In the genomic region with DNA sequence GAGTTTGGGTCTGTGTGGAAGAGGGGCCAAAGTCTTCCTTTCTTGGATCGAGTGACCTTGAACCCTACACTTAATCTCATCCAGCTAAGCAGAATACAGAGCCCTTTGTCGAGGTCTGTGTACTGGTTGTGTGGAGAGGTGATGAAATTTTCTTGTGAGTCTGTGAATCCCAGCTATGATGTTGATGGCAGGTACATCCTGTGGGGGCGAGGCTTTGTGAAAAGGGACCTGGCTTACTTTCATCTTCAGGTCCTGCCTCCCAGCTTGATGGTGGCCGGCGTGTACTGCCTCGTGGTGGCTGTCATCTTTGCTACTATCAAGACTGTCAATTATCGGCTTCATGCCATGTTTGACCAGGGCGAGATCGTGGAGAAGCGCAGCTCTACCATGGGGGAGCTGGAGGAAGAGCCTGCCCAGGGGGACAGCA, we compare ENCODE assay signal across 10 cellular contexts. TPM values are rescaled to one million over a fixed set of nuclear protein-coding genes. Genes with fewer than 3 reads are reported as not detected.
DNase-seq lines count a peak whose midpoint lies in the region; ATAC-seq and TF ChIP-seq lines count a peak whose summit lies in the region.
"Had no signal": no experiment of that assay in that cellular context is flagged by ENCODE, and none has a peak within 500 bp of the region (broad histone marks: within the 10 kb centered on the region; RNA-seq: fewer than 3 reads in every experiment).

No MANE protein-coding gene starts in this region.

- peak overlapping the region; percentile 93 to 97 for H3K27ac ChIP-seq in breast epithelium

- H3K9ac ChIP-seq in mucosa of stomach (ENCODE audit: low read length) = peak overlapping the region; percentile 49

- H3K4me3 ChIP-seq in breast epithelium (peak overlapping the region; percentile 95 to 97 (median 97)), mucosa of stomach (ENCODE audit: low read length) (peak overlapping the region; percentile 11)

- ATAC-seq in HG03108 (IDR thresholded peaks at IDR 0.05; ENCODE audit: unreplicated experiment) (no peak), HG02623 (IDR thresholded peaks at IDR 0.05; ENCODE audit: unreplicated experiment) (no peak)

- TF ChIP-seq POLR2A in breast epithelium (IDR thresholded peaks at IDR 0.05) = no peak

- H3K4me1 ChIP-seq in breast epithelium (peaks cover 6 to 27% of the 10 kb centered on the region in 2 donors), mucosa of stomach (ENCODE audit: control insufficient read depth, insufficient read depth, low read length) (peaks cover 26% of the 10 kb centered on the region)

- no peaks in the 10 kb centered on the region for H3K9me3 ChIP-seq in breast epithelium
- H3K9me3 ChIP-seq in mucosa of stomach (ENCODE audit: control insufficient read depth, low read length) = no peaks in the 10 kb centered on the region

- intact Hi-C loops in breast epithelium (cut with DNase I; ENCODE audit: low total_unique reads) = no loop called here

- no peak for TF ChIP-seq CTCF in breast epithelium (IDR thresholded peaks at IDR 0.05)

- H3K27me3 ChIP-seq in breast epithelium = no peaks in the 10 kb centered on the region
- no peaks in the 10 kb centered on the region for H3K27me3 ChIP-seq in mucosa of stomach (ENCODE audit: control insufficient read depth, insufficient read depth, low read length)

- peak; percentile 37 for DNase-seq in stimulated activated CD4-positive, alpha-beta T cell treated with anti-CD3 and anti-CD28 coated beads, Interleukin-15, amount 100 ng/mL, for 24 hours
- no peak for DNase-seq in stimulated activated CD4-positive, alpha-beta T cell treated with anti-CD3 and anti-CD28 coated beads, Interleukin-4, amount 100 ng/mL, for 24 hours
- no peak for DNase-seq in breast epithelium (ENCODE audit: low spot score in 2 of 2)
- no peak for DNase-seq in dedifferentiated amniotic fluid mesenchymal stem cell (ENCODE audit: extremely low spot score)
- DNase-seq in globus pallidus (ENCODE audit: low spot score) = no peak
- DNase-seq: GF-D8 had no signal

- H3K36me3 ChIP-seq in breast epithelium = no peaks in the 10 kb centered on the region
- no peaks in the 10 kb centered on the region for H3K36me3 ChIP-seq in mucosa of stomach (ENCODE audit: control insufficient read depth, insufficient read depth, low read length)

RNA-seq across cellular contexts. Expression of gene PCNX3, which starts 1.0 kb away (rescaled TPM):
- total RNA-seq in breast epithelium = 10 to 100 TPM; 13.4 to 21.0 (median 20.1) TPM

RNA-seq across cellular contexts. Expression of gene MAP3K11, which starts 2.6 kb away (rescaled TPM):
- total RNA-seq in breast epithelium = 10 to 100 TPM; 30.4 to 39.0 (median 36.7) TPM

RNA-seq across cellular contexts. Expression of gene KCNK7, which starts 21.0 kb away (rescaled TPM):
- total RNA-seq in breast epithelium = 1 to 10 TPM in 1 of 3 donors, under 1 TPM in 2; 0.33 to 2.2 (median 0.80) TPM
- total RNA-seq: NCI-H460 had no signal

RNA-seq across cellular contexts. Expression of gene SIPA1, which starts 21.3 kb away (rescaled TPM):
- total RNA-seq in breast epithelium = 10 to 100 TPM; 18.2 to 27.9 (median 25.5) TPM

RNA-seq across cellular contexts. Expression of gene EHBP1L1, which starts 40.7 kb away (rescaled TPM):
- total RNA-seq in breast epithelium = 10 to 100 TPM; 28.0 to 68.8 (median 33.4) TPM
